In the genomic region with DNA sequence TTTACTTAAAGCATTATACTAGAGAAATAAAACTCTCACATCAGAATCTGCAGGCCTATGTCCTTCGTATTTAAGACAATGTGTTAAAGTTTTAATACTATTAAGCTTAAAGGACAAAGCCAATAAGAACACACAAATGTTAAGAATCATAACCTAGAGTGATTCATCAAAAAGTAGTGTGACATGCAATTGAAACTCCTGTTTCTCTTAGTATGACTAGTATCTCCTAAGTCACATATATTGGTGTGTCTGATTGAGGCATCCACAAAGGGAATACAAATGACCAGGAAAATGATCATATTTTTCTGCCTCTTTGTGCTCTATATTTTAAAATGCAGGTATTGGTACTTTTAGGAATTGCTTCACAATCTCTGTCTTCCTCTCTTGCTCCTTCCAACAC, we compare ENCODE assay signal across 21 cellular contexts.
"Had no signal": no experiment of that assay in that cellular context is flagged by ENCODE, and none has a peak within 500 bp of the region (broad histone marks: within the 10 kb centered on the region; RNA-seq: fewer than 3 reads in every experiment).

No MANE protein-coding gene starts in this region.

- DNase-seq: activated CD4-positive, alpha-beta T cell treated with anti-CD3 and anti-CD28 coated beads for 1 hour; activated CD8-positive, alpha-beta memory T cell treated with anti-CD3 and anti-CD28 coated beads for 24 hours; activated naive CD4-positive, alpha-beta T cell; activated naive CD8-positive, alpha-beta T cell treated with anti-CD3 and anti-CD28 coated beads, Interleukin-2, amount 10 ng/mL, durations not matched to agents 7 days and 5 days; amniotic stem cell; brain microvascular endothelial cell; foreskin keratinocyte; heart left ventricle; hypothalamus; immature natural killer cell; naive B cell; nucleus accumbens; pancreas; stimulated activated CD4-positive, alpha-beta T cell treated with anti-CD3 and anti-CD28 coated beads, Interleukin-1b, Interleukin-23, amount 100 ng/mL, for 48 hours; stimulated activated CD4-positive, alpha-beta T cell treated with anti-CD3 and anti-CD28 coated beads, Interleukin-4, amount 100 ng/mL, for 4 hours; stimulated activated CD8-positive, alpha-beta memory T cell treated with anti-CD3 and anti-CD28 coated beads, Interleukin-4, amount 100 ng/mL, for 48 hours; stimulated activated naive B cell treated with anti-CD40 and anti-IgM and Interleukin-4, amounts not matched to agents 10 μg/mL and 1 μg/mL and 100 μg/mL, for 72 hours; T-helper 2 cell had no signal

- H3K9me3 Mint-ChIP-seq: activated naive CD8-positive, alpha-beta T cell treated with anti-CD3 and anti-CD28 coated beads, Interleukin-2, amount 10 ng/mL, durations not matched to agents 7 days and 5 days; immature natural killer cell; stimulated activated naive B cell treated with anti-CD40 and anti-IgM and Interleukin-4, amounts not matched to agents 10 μg/mL and 1 μg/mL and 100 μg/mL, for 72 hours had no signal

- H3K27ac Mint-ChIP-seq: activated naive CD8-positive, alpha-beta T cell treated with anti-CD3 and anti-CD28 coated beads, Interleukin-2, amount 10 ng/mL, durations not matched to agents 7 days and 5 days; immature natural killer cell; mesothelial cell of epicardium; stimulated activated naive B cell treated with anti-CD40 and anti-IgM and Interleukin-4, amounts not matched to agents 10 μg/mL and 1 μg/mL and 100 μg/mL, for 72 hours had no signal

- H3K4me1 Mint-ChIP-seq: immature natural killer cell, neural crest cell had no signal

- H3K4me3 Mint-ChIP-seq: mesothelial cell of epicardium, neural crest cell had no signal

- H3K27me3 Mint-ChIP-seq: activated naive CD8-positive, alpha-beta T cell treated with anti-CD3 and anti-CD28 coated beads, Interleukin-2, amount 10 ng/mL, durations not matched to agents 7 days and 5 days had no signal

- H3K36me3 Mint-ChIP-seq: activated naive CD8-positive, alpha-beta T cell treated with anti-CD3 and anti-CD28 coated beads, Interleukin-2, amount 10 ng/mL, durations not matched to agents 7 days and 5 days; immature natural killer cell; naive B cell; stimulated activated naive B cell treated with anti-CD40 and anti-IgM and Interleukin-4, amounts not matched to agents 10 μg/mL and 1 μg/mL and 100 μg/mL, for 72 hours had no signal

- ATAC-seq: foreskin keratinocyte; heart left ventricle; pancreas; SK-N-SH treated with all-trans-retinoic acid at 6 μM for 48 hours; stimulated activated naive B cell treated with anti-CD40 and anti-IgM and Interleukin-4, amounts not matched to agents 10 μg/mL and 1 μg/mL and 100 μg/mL, for 72 hours had no signal
